In the genomic region with DNA sequence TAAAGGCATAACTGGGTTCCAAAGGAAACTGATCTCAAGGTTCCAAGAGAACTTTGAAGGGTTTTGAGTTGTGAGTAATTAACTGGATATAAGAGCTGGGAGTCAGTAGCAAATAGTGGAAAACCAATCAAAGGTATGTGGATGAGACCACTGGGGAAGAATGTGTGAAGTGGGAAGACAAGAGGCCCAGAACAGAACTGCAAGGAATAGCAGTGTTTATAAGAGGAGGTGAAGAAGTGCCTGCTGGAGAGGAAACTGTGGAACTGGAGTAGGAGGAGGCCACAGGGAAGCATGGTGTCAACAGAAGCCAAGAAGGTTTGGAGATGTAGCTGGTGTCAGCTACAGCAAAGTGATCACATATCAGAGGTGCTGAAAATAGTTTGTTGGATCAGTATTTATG, we compare ENCODE assay signal across 28 cellular contexts.
"Had no signal": no experiment of that assay in that cellular context is flagged by ENCODE, and none has a peak within 500 bp of the region (broad histone marks: within the 10 kb centered on the region; RNA-seq: fewer than 3 reads in every experiment).

No MANE protein-coding gene starts in this region.

- H3K27me3 ChIP-seq: pancreas, suprapubic skin, tibial artery, uterus had no signal

- H3K4me1 ChIP-seq: pancreas, prostate gland, suprapubic skin, uterus had no signal

- H3K36me3 ChIP-seq: lower lobe of right lung, pancreas, prostate gland, suprapubic skin, thoracic aorta, tibial artery, uterus had no signal

- ATAC-seq: left cardiac atrium; left lobe of liver; lower lobe of right lung; mucosa of descending colon; naive thymus-derived CD8-positive, alpha-beta T cell; pancreas; right cardiac atrium; sciatic nerve; stimulated activated effector memory CD8-positive, alpha-beta T cell treated with anti-CD3 and anti-CD28 coated beads, Interleukin-12 subunit alpha, Interleukin-12 subunit beta, amount 100 ng/mL, for 72 hours had no signal

- H3K4me3 ChIP-seq: lower lobe of right lung, mucosa of descending colon, pancreas, prostate gland, skin epidermis, suprapubic skin, thoracic aorta, tibial artery, uterus had no signal

- DNase-seq: hippocampal formation; kidney glomerular epithelial cell; left cardiac atrium; lower lobe of right lung; mammary epithelial cell; midbrain; mucosa of descending colon; naive thymus-derived CD8-positive, alpha-beta T cell; nucleus accumbens; pancreas; posterior cingulate gyrus; retina; right cardiac atrium; stimulated activated CD4-positive, alpha-beta T cell treated with anti-CD3 and anti-CD28 coated beads, Interleukin-12 subunit alpha, Interleukin-12 subunit beta, amount 100 ng/mL, for 4 hours; stimulated activated CD4-positive, alpha-beta T cell treated with anti-CD3 and anti-CD28 coated beads, Interleukin-15, amount 100 ng/mL, for 24 hours; stimulated activated CD4-positive, alpha-beta T cell treated with anti-CD3 and anti-CD28 coated beads, Interleukin-2, amount 100 ng/mL, for 24 hours; stimulated activated CD4-positive, alpha-beta T cell treated with anti-CD3 and anti-CD28 coated beads, Interleukin-4, amount 100 ng/mL, for 24 hours; stimulated activated naive CD4-positive, alpha-beta T cell; tibial artery; trophoblast cell; uterus had no signal

- H3K9me3 ChIP-seq: lower lobe of right lung, mucosa of descending colon, pancreas, prostate gland, suprapubic skin, thoracic aorta, tibial artery, uterus had no signal

- H3K27ac ChIP-seq: lower lobe of right lung, pancreas, prostate gland, skin epidermis, suprapubic skin, thoracic aorta, tibial artery, uterus had no signal
